1 cellular context compared by ENCODE assay signal in the genomic region with DNA sequence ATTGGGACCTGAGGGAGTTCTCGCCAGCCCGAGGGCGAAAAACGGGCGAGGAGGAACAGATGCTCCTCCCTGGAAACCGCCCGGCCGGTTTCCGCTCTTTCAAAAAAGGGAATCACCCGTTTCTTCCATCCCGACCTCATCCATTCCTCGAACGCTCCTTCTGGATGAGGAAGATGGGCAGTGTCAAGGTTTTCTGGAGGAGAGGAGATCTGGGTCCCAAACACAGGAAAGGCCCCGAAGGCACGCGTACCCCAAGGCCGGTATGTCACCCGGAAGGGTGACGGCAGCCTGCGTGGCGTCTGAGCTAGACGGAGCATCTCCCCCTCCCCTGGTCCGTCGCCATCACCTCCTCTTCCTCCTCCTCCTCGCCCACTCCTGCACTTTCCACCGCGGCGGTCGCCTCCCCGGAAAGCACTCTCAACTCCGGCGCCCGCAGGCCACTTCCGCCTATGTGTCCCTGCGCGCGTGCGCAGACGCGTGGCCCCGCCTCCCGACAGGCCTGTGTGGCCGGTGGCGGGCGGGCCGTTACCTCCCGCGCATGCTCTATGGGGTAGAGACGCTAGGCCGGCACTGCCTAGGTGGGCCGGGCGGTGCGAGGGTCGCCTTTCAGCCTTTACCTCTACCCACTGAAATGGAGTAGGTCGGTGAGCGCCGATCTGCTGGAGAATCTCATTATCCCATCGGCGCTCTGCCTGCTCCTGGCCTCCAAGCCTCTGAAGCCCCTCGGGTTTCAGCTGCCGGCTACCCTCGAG.
TF ChIP-seq lines count a peak whose summit lies in the region.

Gene SLC35B3, minus strand, starts transcription at position 453 of the 752 bp plus-strand sequence.

TF ChIP-seq in HepG2, 621 proteins besides CTCF, POLR2A, EP300 and RAD21 (continued from another document):
- peak; percentile 85 for TF ChIP-seq HOMEZ (CRISPR knock-in tag; IDR thresholded peaks at IDR 0.05; ENCODE audit: low read depth)
- TF ChIP-seq, protein P1, sequence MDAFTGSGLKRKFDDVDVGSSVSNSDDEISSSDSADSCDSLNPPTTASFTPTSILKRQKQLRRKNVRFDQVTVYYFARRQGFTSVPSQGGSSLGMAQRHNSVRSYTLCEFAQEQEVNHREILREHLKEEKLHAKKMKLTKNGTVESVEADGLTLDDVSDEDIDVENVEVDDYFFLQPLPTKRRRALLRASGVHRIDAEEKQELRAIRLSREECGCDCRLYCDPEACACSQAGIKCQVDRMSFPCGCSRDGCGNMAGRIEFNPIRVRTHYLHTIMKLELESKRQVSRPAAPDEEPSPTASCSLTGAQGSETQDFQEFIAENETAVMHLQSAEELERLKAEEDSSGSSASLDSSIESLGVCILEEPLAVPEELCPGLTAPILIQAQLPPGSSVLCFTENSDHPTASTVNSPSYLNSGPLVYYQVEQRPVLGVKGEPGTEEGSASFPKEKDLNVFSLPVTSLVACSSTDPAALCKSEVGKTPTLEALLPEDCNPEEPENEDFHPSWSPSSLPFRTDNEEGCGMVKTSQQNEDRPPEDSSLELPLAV (CRISPR knock-in tag; conservative IDR thresholded peaks at IDR 0.05; ENCODE audit: low read depth): no peak
- TF ChIP-seq KLF12 (CRISPR knock-in tag; IDR thresholded peaks at IDR 0.05; ENCODE audit: borderline replicate concordance): peak; percentile 64; the same call in 1 of the 2 replicates
- peak; percentile 95 for TF ChIP-seq KAT7 (CRISPR knock-in tag; IDR thresholded peaks at IDR 0.05; ENCODE audit: borderline replicate concordance)
- TF ChIP-seq ZNF878 (CRISPR knock-in tag; IDR thresholded peaks at IDR 0.05): peak; percentile 97
- TF ChIP-seq ZNF263 (CRISPR knock-in tag; IDR thresholded peaks at IDR 0.05): peak; percentile 72; the same call in 1 of the 2 replicates
- no peak; the same call in 1 of the 2 replicates for TF ChIP-seq ZNF232 (CRISPR knock-in tag; IDR thresholded peaks at IDR 0.05; ENCODE audit: borderline replicate concordance)
- TF ChIP-seq HCFC1 (IDR thresholded peaks at IDR 0.05; ENCODE audit: low read depth, low read length): 0 out of 2 replicates have a peak, but pooled peaks have one; percentile 31
- TF ChIP-seq, protein P2, sequence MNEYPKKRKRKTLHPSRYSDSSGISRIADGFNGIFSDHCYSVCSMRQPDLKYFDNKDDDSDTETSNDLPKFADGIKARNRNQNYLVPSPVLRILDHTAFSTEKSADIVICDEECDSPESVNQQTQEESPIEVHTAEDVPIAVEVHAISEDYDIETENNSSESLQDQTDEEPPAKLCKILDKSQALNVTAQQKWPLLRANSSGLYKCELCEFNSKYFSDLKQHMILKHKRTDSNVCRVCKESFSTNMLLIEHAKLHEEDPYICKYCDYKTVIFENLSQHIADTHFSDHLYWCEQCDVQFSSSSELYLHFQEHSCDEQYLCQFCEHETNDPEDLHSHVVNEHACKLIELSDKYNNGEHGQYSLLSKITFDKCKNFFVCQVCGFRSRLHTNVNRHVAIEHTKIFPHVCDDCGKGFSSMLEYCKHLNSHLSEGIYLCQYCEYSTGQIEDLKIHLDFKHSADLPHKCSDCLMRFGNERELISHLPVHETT (CRISPR knock-in tag; conservative IDR thresholded peaks at IDR 0.05): peak; percentile 34; the same call in 1 of the 2 replicates
- TF ChIP-seq SNRNP70 (IDR thresholded peaks at IDR 0.05; ENCODE audit: low read depth, low read length): no peak
- no peak for TF ChIP-seq SMARCC2 (IDR thresholded peaks at IDR 0.05)
- TF ChIP-seq, protein P3, sequence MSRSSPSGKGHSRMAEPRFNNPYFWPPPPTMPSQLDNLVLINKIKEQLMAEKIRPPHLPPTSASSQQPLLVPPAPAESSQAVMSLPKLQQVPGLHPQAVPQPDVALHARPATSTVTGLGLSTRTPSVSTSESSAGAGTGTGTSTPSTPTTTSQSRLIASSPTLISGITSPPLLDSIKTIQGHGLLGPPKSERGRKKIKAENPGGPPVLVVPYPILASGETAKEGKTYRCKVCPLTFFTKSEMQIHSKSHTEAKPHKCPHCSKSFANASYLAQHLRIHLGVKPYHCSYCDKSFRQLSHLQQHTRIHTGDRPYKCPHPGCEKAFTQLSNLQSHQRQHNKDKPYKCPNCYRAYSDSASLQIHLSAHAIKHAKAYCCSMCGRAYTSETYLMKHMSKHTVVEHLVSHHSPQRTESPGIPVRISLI (CRISPR knock-in tag; IDR thresholded peaks at IDR 0.05; ENCODE audit: borderline replicate concordance): 0 out of 2 replicates have a peak, but pooled peaks have one; percentile 26
- peak; percentile 86; the same call in 1 of the 2 replicates for TF ChIP-seq ZNF574 (CRISPR knock-in tag; IDR thresholded peaks at IDR 0.05)
- TF ChIP-seq SIX1 (CRISPR knock-in tag; IDR thresholded peaks at IDR 0.05; ENCODE audit: borderline replicate concordance): 0 out of 2 replicates have a peak, but pooled peaks have one; percentile 12
- TF ChIP-seq KAT8 (CRISPR knock-in tag; IDR thresholded peaks at IDR 0.05): peak; percentile 95
- no peak for TF ChIP-seq MBNL3 (CRISPR knock-in tag; conservative IDR thresholded peaks at IDR 0.05)
- TF ChIP-seq PBX3 (CRISPR knock-in tag; IDR thresholded peaks at IDR 0.05; ENCODE audit: borderline replicate concordance): peak; percentile 54; the same call in 1 of the 2 replicates
- peak; percentile 48; the same call in 1 of the 2 replicates for TF ChIP-seq ISL2 (CRISPR knock-in tag; IDR thresholded peaks at IDR 0.05)
- TF ChIP-seq ZNF367 (CRISPR knock-in tag; IDR thresholded peaks at IDR 0.05; ENCODE audit: borderline replicate concordance): peak; percentile 19; the same call in 1 of the 2 replicates
- TF ChIP-seq RCOR2 (CRISPR knock-in tag; IDR thresholded peaks at IDR 0.05): peak; percentile 29; the same call in 1 of the 2 replicates
- TF ChIP-seq ZNF264 (CRISPR knock-in tag; IDR thresholded peaks at IDR 0.05): peak; percentile 30
- TF ChIP-seq ZZZ3 (CRISPR knock-in tag; IDR thresholded peaks at IDR 0.05; ENCODE audit: borderline replicate concordance): peak; percentile 60; the same call in 1 of the 2 replicates
- TF ChIP-seq RERE (CRISPR knock-in tag; IDR thresholded peaks at IDR 0.05; ENCODE audit: low read depth): no peak
- TF ChIP-seq RFXANK (CRISPR knock-in tag; IDR thresholded peaks at IDR 0.05): peak; percentile 83
- TF ChIP-seq MAZ (IDR thresholded peaks at IDR 0.05; ENCODE audit: borderline replicate concordance, low read depth, low read length): no peak; the same call in 1 of the 2 replicates
- TF ChIP-seq MAZ (CRISPR knock-in tag; IDR thresholded peaks at IDR 0.05; ENCODE audit: low read depth): peak; percentile 57; the same call in 1 of the 2 replicates
- no peak for TF ChIP-seq ZFP37 (CRISPR knock-in tag; IDR thresholded peaks at IDR 0.05; ENCODE audit: borderline replicate concordance)
- peak; percentile 84 for TF ChIP-seq ARNT2 (CRISPR knock-in tag; IDR thresholded peaks at IDR 0.05; ENCODE audit: low read depth)
